Comparison of ENCODE assay signal across 27 cellular contexts in genomic region chr10:113473851-113474250, GRCh38.
A peak's percentile ranks its signal among the peaks of the same experiment; 100 is the strongest.
DNase-seq lines count a peak whose midpoint lies in the region; ATAC-seq and TF ChIP-seq lines count a peak whose summit lies in the region.
"Had no signal": no experiment of that assay in that cellular context is flagged by ENCODE, and none has a peak within 500 bp of the region (broad histone marks: within the 10 kb centered on the region; RNA-seq: fewer than 3 reads in every experiment).

No MANE protein-coding gene starts in this region.

- H3K27me3 Mint-ChIP-seq in stimulated activated naive CD8-positive, alpha-beta T cell treated with anti-CD3 and anti-CD28 coated beads, Interleukin-15, amount 100 ng/mL, for 72 hours = peaks cover 10% of the 10 kb centered on the region
- H3K27me3 Mint-ChIP-seq: activated B cell treated with CpG ODN at 0.5 μM for 24 hours had no signal

- H3K9me3 ChIP-seq in ascending aorta = no peaks in the 10 kb centered on the region
- H3K9me3 ChIP-seq: A549, ovary, right lobe of liver, SJCRH30, uterus had no signal

- no peak overlapping the region for H3K27ac Mint-ChIP-seq in stimulated activated naive CD8-positive, alpha-beta T cell treated with anti-CD3 and anti-CD28 coated beads, Interleukin-15, amount 100 ng/mL, for 72 hours
- H3K27ac Mint-ChIP-seq: activated B cell treated with CpG ODN at 0.5 μM for 24 hours; activated naive CD4-positive, alpha-beta T cell treated with anti-CD3 and anti-CD28 coated beads, Interleukin-2, amount 50 U/mL, for 72 hours; CD8-positive, alpha-beta T cell; naive thymus-derived CD4-positive, alpha-beta T cell; stimulated activated naive CD8-positive, alpha-beta T cell treated with anti-CD3 and anti-CD28 coated beads, Interleukin-15, Interleukin-2, amounts not matched to agents 100 ng/mL and 50 ng/mL, for 24 hours; T-helper 2 cell treated with Interferon-gamma antibody and Interleukin-4, amounts not matched to agents 5 μg/mL and 100 μg/mL, for 36 hours had no signal

- no peak overlapping the region for H3K4me3 Mint-ChIP-seq in stimulated activated naive CD8-positive, alpha-beta T cell treated with anti-CD3 and anti-CD28 coated beads, Interleukin-15, amount 100 ng/mL, for 72 hours
- H3K4me3 Mint-ChIP-seq: activated B cell treated with CpG ODN at 0.5 μM for 24 hours; CD8-positive, alpha-beta T cell; naive thymus-derived CD4-positive, alpha-beta T cell; stimulated activated naive CD8-positive, alpha-beta T cell treated with anti-CD3 and anti-CD28 coated beads, Interleukin-15, Interleukin-2, amounts not matched to agents 100 ng/mL and 50 ng/mL, for 24 hours; T-helper 2 cell treated with Interferon-gamma antibody and Interleukin-4, amounts not matched to agents 5 μg/mL and 100 μg/mL, for 36 hours had no signal

- no peaks in the 10 kb centered on the region for H3K4me1 Mint-ChIP-seq in stimulated activated naive CD8-positive, alpha-beta T cell treated with anti-CD3 and anti-CD28 coated beads, Interleukin-15, amount 100 ng/mL, for 72 hours
- H3K4me1 Mint-ChIP-seq: activated B cell treated with CpG ODN at 0.5 μM for 24 hours; naive thymus-derived CD4-positive, alpha-beta T cell had no signal

- no peaks in the 10 kb centered on the region for H3K27me3 ChIP-seq in ascending aorta
- H3K27me3 ChIP-seq: brain microvascular endothelial cell, ovary, right lobe of liver, SJCRH30, uterus had no signal

- intact Hi-C loops in ascending aorta (cut with DNase I) = loop anchor here (10.0 kb wide), 1 partner anchor 1161 kb away; no protein-coding TSS in a partner anchor

- CTCF ChIA-PET in GM10248 (lab: Yijun Ruan, JAX) = interaction anchor here (1.0 kb wide), 1 partner anchor 13 kb away, joined by 3 read pairs; no protein-coding TSS in a partner anchor

- TF ChIP-seq CTCF in ascending aorta (IDR thresholded peaks at IDR 0.05) (no peak), GM10248 (IDR thresholded peaks at IDR 0.05; ENCODE audit: control extremely low read depth, extremely low read depth, low read depth, missing control alignments) (no peak)

- DNase-seq in AG08395 (ENCODE audit: low spot score) = peak; percentile 82
- peak; percentile 47 for DNase-seq in GM04504 (ENCODE audit: low read depth)
- DNase-seq in ascending aorta (ENCODE audit: low spot score in 2 of 2) = no peak
- peak; percentile 13 for DNase-seq in myocyte (ENCODE audit: low read depth)
- DNase-seq in GM10248 (ENCODE audit: extremely low spot score) = no peak
- DNase-seq in stimulated activated naive CD8-positive, alpha-beta T cell treated with anti-CD3 and anti-CD28 coated beads, Interleukin-15, amount 100 ng/mL, for 72 hours = no peak
- no peak for DNase-seq in stimulated activated CD4-positive, alpha-beta T cell treated with anti-CD3 and anti-CD28 coated beads, Interleukin-1b, Interleukin-23, amount 100 ng/mL, for 48 hours
- DNase-seq: activated B cell treated with CpG ODN at 0.5 μM for 24 hours; brain microvascular endothelial cell; CD8-positive, alpha-beta T cell; dermis blood vessel endothelial cell; DND-41; foreskin melanocyte; kidney; naive thymus-derived CD4-positive, alpha-beta T cell; NCI-H1417 treated with DMSO at 0.1 percent for 48 hours; NCI-H2171; OCI-M1; ovary; right lobe of liver; uterus had no signal

- peaks cover 23 to 39% of the 10 kb centered on the region in 2 donors for H3K4me1 ChIP-seq in ascending aorta
- H3K4me1 ChIP-seq: A549, right lobe of liver, uterus had no signal

- no peak for ATAC-seq in GM19351 (IDR thresholded peaks at IDR 0.05; ENCODE audit: unreplicated experiment)
- ATAC-seq in stimulated activated naive CD8-positive, alpha-beta T cell treated with anti-CD3 and anti-CD28 coated beads, Interleukin-15, amount 100 ng/mL, for 72 hours = no peak
- ATAC-seq: A549; activated naive CD4-positive, alpha-beta T cell treated with anti-CD3 and anti-CD28 coated beads, Interleukin-2, amount 50 U/mL, for 72 hours; CD8-positive, alpha-beta T cell; naive thymus-derived CD4-positive, alpha-beta T cell; right lobe of liver had no signal

- H3K4me3 ChIP-seq in ascending aorta = no peak overlapping the region
- H3K4me3 ChIP-seq: A549, ovary, right lobe of liver, SJCRH30, uterus had no signal

- H3K36me3 ChIP-seq in ascending aorta = no peaks in the 10 kb centered on the region
- H3K36me3 ChIP-seq: brain microvascular endothelial cell, ovary, right lobe of liver, SJCRH30, uterus had no signal

- peak overlapping the region; percentile 70 to 76 for H3K27ac ChIP-seq in ascending aorta
- H3K27ac ChIP-seq: A549, brain microvascular endothelial cell, ovary, right lobe of liver, SJCRH30, uterus had no signal

- POLR2A ChIA-PET in GM10248 (lab: Yijun Ruan, JAX) = interaction anchor here (0.6 kb wide), 1 partner anchor 231 kb away, joined by 3 read pairs; no protein-coding TSS in a partner anchor

- H3K9me3 Mint-ChIP-seq in stimulated activated naive CD8-positive, alpha-beta T cell treated with anti-CD3 and anti-CD28 coated beads, Interleukin-15, amount 100 ng/mL, for 72 hours = peaks cover 3 to 12% of the 10 kb centered on the region in 2 donors
- H3K9me3 Mint-ChIP-seq: T-helper 2 cell treated with Interferon-gamma antibody and Interleukin-4, amounts not matched to agents 5 μg/mL and 100 μg/mL, for 36 hours had no signal

Comparison
In these comparisons a context has a peak if more than half of its experiments do, and no peak if none do; other contexts are left out.
1. DNase-seq: peak in AG08395 (single experiment), GM04504 (single experiment) and myocyte (single experiment); none in ascending aorta (0 of 2), GM10248 (single experiment), stimulated activated naive CD8-positive, alpha-beta T cell treated with anti-CD3 and anti-CD28 coated beads, Interleukin-15, amount 100 ng/mL, for 72 hours (0 of 2) and stimulated activated CD4-positive, alpha-beta T cell treated with anti-CD3 and anti-CD28 coated beads, Interleukin-1b, Interleukin-23, amount 100 ng/mL, for 48 hours (single experiment).